25 cellular contexts compared by ENCODE assay signal in the genomic region with DNA sequence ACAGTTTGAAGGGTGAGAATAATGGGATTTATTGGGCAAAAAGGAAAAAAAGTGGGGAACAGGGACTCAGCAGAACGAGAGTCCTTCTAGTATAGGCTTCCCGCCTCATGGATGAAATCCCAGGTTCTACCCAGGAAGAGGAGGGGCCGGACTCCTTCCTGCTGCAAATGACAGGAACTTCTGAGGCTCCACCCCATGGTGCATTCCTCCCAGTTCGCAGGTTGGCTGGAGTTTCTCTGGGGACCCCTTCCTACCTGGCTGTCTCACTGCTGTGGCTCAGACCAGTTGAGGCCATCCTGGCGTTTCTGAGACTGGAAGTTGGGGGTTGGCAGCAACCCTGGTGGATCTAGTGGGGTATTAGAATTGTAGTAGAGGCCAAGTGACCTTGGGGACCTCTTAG.
"Had no signal": no experiment of that assay in that cellular context is flagged by ENCODE, and none has a peak within 500 bp of the region (broad histone marks: within the 10 kb centered on the region; RNA-seq: fewer than 3 reads in every experiment).

No MANE protein-coding gene starts in this region.

- H3K4me3 ChIP-seq: K562 had no signal

- H3K27ac ChIP-seq: HL-60, KMS-11, RWPE1 had no signal

- H3K9ac ChIP-seq: KMS-11, SK-N-SH had no signal

- H3K4me2 ChIP-seq: KMS-11, SK-N-SH had no signal

- FAIRE-seq: HTR-8/SVneo, K562 had no signal

- H3K4me1 Mint-ChIP-seq: IgD-negative memory B cell had no signal

- ATAC-seq: K562, Panc1 had no signal

- H3K9me3 Mint-ChIP-seq: IgD-negative memory B cell had no signal

- DNase-seq: Kasumi-1; MV-4-11; NCI-H1048; NCI-H1105; NCI-H1417; NCI-H1436 treated with DMSO at 0.1 percent for 48 hours; NCI-H1694; NCI-H187 treated with DMSO at 0.1 percent for 48 hours; NCI-H2029 treated with DMSO at 0.1 percent for 48 hours; NCI-H2171 treated with DMSO at 0.1 percent for 48 hours; NCI-H524; NCI-H526 treated with DMSO at 0.1 percent for 48 hours; NCI-H774; NK-92 treated with Interleukin-12 subunit alpha and Interleukin-12 subunit beta, amount 100 ng/mL, for 24 hours; PC-3; SHP77; SK-N-SH; SW 1271 had no signal

- H3K9me3 ChIP-seq: SK-N-SH had no signal

- H3K4me3 Mint-ChIP-seq: IgD-negative memory B cell had no signal
